In genomic region chr11:115237578-115237977, GRCh38 we compare ENCODE assay signal across 20 cellular contexts.
A peak's percentile ranks its signal among the peaks of the same experiment; 100 is the strongest.
DNase-seq lines count a peak whose midpoint lies in the region; ATAC-seq, FAIRE-seq and TF ChIP-seq lines count a peak whose summit lies in the region.
"Had no signal": no experiment of that assay in that cellular context is flagged by ENCODE, and none has a peak within 500 bp of the region (broad histone marks: within the 10 kb centered on the region; RNA-seq: fewer than 3 reads in every experiment).

No MANE protein-coding gene starts in this region.

- H3K9me1 ChIP-seq in IMR-90 (ENCODE audit: insufficient read depth, low read length), result no peaks in the 10 kb centered on the region

- TF ChIP-seq CTCF in A549 (IDR thresholded peaks at IDR 0.05) (no peak), IMR-90 (conservative IDR thresholded peaks at IDR 0.05; ENCODE audit: low read depth, low read length) (no peak)

- 85% methylated on average over 3 of the region's 3 CpGs for WGBS in A549 (ENCODE audit: missing lambda C conversion rate)
- WGBS in IMR-90 (ENCODE audit: extremely low coverage in 2 of 2, insufficient read length in 1 of 2), 2 experiments, result no CpG with 5 or more reads among the region's 3 CpGs

- H2AK9ac ChIP-seq in IMR-90 (replicated peaks; ENCODE audit: low read depth, low read length, poor library complexity), result no peak overlapping the region

- in situ Hi-C loops in IMR-90 (cut with MboI; ENCODE audit: low sequenced_read_pairs), result no loop called here

- H3K18ac ChIP-seq in IMR-90 (ENCODE audit: low read depth, low read length), result no peak overlapping the region

- no peak overlapping the region for H4K8ac ChIP-seq in IMR-90 (ENCODE audit: low read depth in 2 of 2, low read length in 2 of 2)

- no peaks in the 10 kb centered on the region for H3K9me3 ChIP-seq in A549
- no peaks in the 10 kb centered on the region for H3K9me3 ChIP-seq in IMR-90 (ENCODE audit: control insufficient read depth, insufficient read depth, low read length)
- H3K9me3 ChIP-seq: HAP-1 had no signal

- dilution Hi-C loops in IMR-90 (cut with HindIII; ENCODE audit: low sequenced_read_pairs, unreplicated experiment), result no loop called here

- no peaks in the 10 kb centered on the region for H3K79me1 ChIP-seq in IMR-90 (ENCODE audit: low read depth in 1 of 2, low read length in 2 of 2)

- H4K20me1 ChIP-seq in IMR-90 (ENCODE audit: insufficient read depth, low read length), result no peaks in the 10 kb centered on the region

- no peak for ATAC-seq in A549
- no peak for ATAC-seq in IMR-90 (ENCODE audit: low read depth)

- H3K27ac ChIP-seq in A549 (no peak overlapping the region), IMR-90 (ENCODE audit: insufficient read depth, low read length) (no peak overlapping the region)

- H4K91ac ChIP-seq in IMR-90 (ENCODE audit: insufficient read depth, low read depth, low read length), result no peak overlapping the region

- H3K4me1 ChIP-seq in A549 (peaks cover 4% of the 10 kb centered on the region; the same call in 2 of the 3 replicates), IMR-90 (ENCODE audit: control insufficient read depth, insufficient read depth, low read length) (no peaks in the 10 kb centered on the region)

- no peak overlapping the region for H4K5ac ChIP-seq in IMR-90 (ENCODE audit: low read depth, low read length)

- no peak overlapping the region for H3K4me3 ChIP-seq in A549
- H3K4me3 ChIP-seq in IMR-90 (ENCODE audit: insufficient read depth, low read depth, low read length), result no peak overlapping the region
- H3K4me3 ChIP-seq: HAP-1 had no signal

- H3K14ac ChIP-seq in IMR-90 (replicated peaks; ENCODE audit: low read depth, low read length), result no peak overlapping the region

- TF ChIP-seq POLR2A in A549 (IDR thresholded peaks at IDR 0.05; ENCODE audit: low read length) (no peak), IMR-90 (IDR thresholded peaks at IDR 0.05; ENCODE audit: low read depth, low read length) (no peak)

- H2BK20ac ChIP-seq in IMR-90 (ENCODE audit: low read depth, low read length), result no peak overlapping the region

- H2BK120ac ChIP-seq in IMR-90 (ENCODE audit: low read depth, low read length), result no peak overlapping the region

- H2BK5ac ChIP-seq in IMR-90 (ENCODE audit: low read depth, low read length, poor library complexity, severe bottlenecking), result no peak overlapping the region

- no peak overlapping the region for H2BK15ac ChIP-seq in IMR-90 (ENCODE audit: low read depth, low read length)

- H3K4ac ChIP-seq in IMR-90 (ENCODE audit: low read depth, low read length), result no peak overlapping the region

- no peak overlapping the region for H2AFZ ChIP-seq in IMR-90 (replicated peaks; ENCODE audit: low read length, poor library complexity)

- intact Hi-C loops in IMR-90 (cut with micrococcal nuclease), result no loop called here

- no peaks in the 10 kb centered on the region for H3K27me3 ChIP-seq in IMR-90 (ENCODE audit: control insufficient read depth, insufficient read depth, low read length)

- CTCF ChIA-PET in A549 (lab: Yijun Ruan, JAX), result no interaction called here
- CTCF ChIA-PET in IMR-90 (lab: Yijun Ruan, JAX), result no interaction called here

- no peak overlapping the region for H3K4me2 ChIP-seq in A549
- no peak overlapping the region for H3K4me2 ChIP-seq in IMR-90 (ENCODE audit: low read depth, low read length)

- POLR2A ChIA-PET in A549 (lab: Yijun Ruan, JAX) (no interaction called here), IMR-90 (lab: Charles Lee; ENCODE audit: unreplicated experiment) (no interaction called here)

- H3K56ac ChIP-seq in IMR-90 (ENCODE audit: extremely low read depth, insufficient read depth, low read length), result no peak overlapping the region

- H3K9ac ChIP-seq in IMR-90 (ENCODE audit: low read depth, low read length), result no peak overlapping the region

- no peak for FAIRE-seq in A549 (lab: Jason Lieb, UNC)
- peak; percentile 81 for FAIRE-seq in islet of Langerhans (lab: Jason Lieb, UNC)
- FAIRE-seq: GM12892, H54 had no signal

- no TSS peak for BruUV-seq in IMR-90 (replicated peaks; lab: Mats Ljungman, UMichigan)

- H2AK5ac ChIP-seq in IMR-90 (ENCODE audit: low read depth, low read length), result no peak overlapping the region

- no peak overlapping the region for H3K23ac ChIP-seq in IMR-90 (ENCODE audit: low read depth, low read length)

- peaks cover 3% of the 10 kb centered on the region; the same call in 1 of the 2 replicates for H3K36me3 ChIP-seq in IMR-90 (ENCODE audit: control insufficient read depth, insufficient read depth, low read length)
- H3K36me3 ChIP-seq: HAP-1 had no signal

- TF ChIP-seq RAD21 in A549 (conservative IDR thresholded peaks at IDR 0.05 in 1 of 2, IDR thresholded peaks at IDR 0.05 in 1 of 2), result no peak
- TF ChIP-seq RAD21 in IMR-90 (IDR thresholded peaks at IDR 0.05; ENCODE audit: low read length), result no peak

- TF ChIP-seq EP300 in A549 (IDR thresholded peaks at IDR 0.05), result no peak

- no peak for DNase-seq in A549 (ENCODE audit: low read depth in 1 of 2, low spot score in 1 of 2)
- DNase-seq in IMR-90, result no peak
- DNase-seq in amniotic epithelial cell (ENCODE audit: low read depth), result peak; percentile 20
- DNase-seq in cerebellar cortex (ENCODE audit: low spot score), result no peak
- no peak for DNase-seq in NCI-H446 (lab: John Stamatoyannopoulos, UW)
- no peak for DNase-seq in islet precursor cell
- DNase-seq: 8988T; C1 segment of cervical spinal cord; Calu3; CD4-positive, alpha-beta memory T cell; COR-L47; DMS53; DMS79 treated with DMSO at 0.1 percent for 48 hours; GF-D8; GOT3; HFFc6 had no signal

TF ChIP-seq in A549, 52 proteins besides CTCF, POLR2A, EP300 and RAD21:
- TF ChIP-seq KDM5A (IDR thresholded peaks at IDR 0.05), result no peak
- peak; percentile 56 for TF ChIP-seq MAFK (IDR thresholded peaks at IDR 0.05; ENCODE audit: partially characterized antibody)
- TF ChIP-seq, protein P1, sequence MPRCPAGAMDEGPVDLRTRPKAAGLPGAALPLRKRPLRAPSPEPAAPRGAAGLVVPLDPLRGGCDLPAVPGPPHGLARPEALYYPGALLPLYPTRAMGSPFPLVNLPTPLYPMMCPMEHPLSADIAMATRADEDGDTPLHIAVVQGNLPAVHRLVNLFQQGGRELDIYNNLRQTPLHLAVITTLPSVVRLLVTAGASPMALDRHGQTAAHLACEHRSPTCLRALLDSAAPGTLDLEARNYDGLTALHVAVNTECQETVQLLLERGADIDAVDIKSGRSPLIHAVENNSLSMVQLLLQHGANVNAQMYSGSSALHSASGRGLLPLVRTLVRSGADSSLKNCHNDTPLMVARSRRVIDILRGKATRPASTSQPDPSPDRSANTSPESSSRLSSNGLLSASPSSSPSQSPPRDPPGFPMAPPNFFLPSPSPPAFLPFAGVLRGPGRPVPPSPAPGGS (IDR thresholded peaks at IDR 0.05), result no peak
- TF ChIP-seq CHD4 (IDR thresholded peaks at IDR 0.05; ENCODE audit: borderline replicate concordance), result no peak
- no peak for TF ChIP-seq ZC3H11A (IDR thresholded peaks at IDR 0.05)
- TF ChIP-seq, protein P2, sequence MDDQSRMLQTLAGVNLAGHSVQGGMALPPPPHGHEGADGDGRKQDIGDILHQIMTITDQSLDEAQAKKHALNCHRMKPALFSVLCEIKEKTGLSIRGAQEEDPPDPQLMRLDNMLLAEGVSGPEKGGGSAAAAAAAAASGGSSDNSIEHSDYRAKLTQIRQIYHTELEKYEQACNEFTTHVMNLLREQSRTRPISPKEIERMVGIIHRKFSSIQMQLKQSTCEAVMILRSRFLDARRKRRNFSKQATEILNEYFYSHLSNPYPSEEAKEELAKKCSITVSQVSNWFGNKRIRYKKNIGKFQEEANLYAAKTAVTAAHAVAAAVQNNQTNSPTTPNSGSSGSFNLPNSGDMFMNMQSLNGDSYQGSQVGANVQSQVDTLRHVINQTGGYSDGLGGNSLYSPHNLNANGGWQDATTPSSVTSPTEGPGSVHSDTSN (IDR thresholded peaks at IDR 0.05), result no peak

TF ChIP-seq in IMR-90, 13 proteins besides CTCF, POLR2A, EP300 and RAD21:
- TF ChIP-seq, protein P3, sequence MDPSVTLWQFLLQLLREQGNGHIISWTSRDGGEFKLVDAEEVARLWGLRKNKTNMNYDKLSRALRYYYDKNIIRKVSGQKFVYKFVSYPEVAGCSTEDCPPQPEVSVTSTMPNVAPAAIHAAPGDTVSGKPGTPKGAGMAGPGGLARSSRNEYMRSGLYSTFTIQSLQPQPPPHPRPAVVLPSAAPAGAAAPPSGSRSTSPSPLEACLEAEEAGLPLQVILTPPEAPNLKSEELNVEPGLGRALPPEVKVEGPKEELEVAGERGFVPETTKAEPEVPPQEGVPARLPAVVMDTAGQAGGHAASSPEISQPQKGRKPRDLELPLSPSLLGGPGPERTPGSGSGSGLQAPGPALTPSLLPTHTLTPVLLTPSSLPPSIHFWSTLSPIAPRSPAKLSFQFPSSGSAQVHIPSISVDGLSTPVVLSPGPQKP (IDR thresholded peaks at IDR 0.05; ENCODE audit: borderline replicate concordance, low read depth, low read length), result no peak
- TF ChIP-seq MAFK (IDR thresholded peaks at IDR 0.05; ENCODE audit: low read depth, low read length) (peak; percentile 46; the same call in 1 of the 2 replicates), FOS (IDR thresholded peaks at IDR 0.05; ENCODE audit: low read depth, low read length) (no peak)
